ENCODE assay signal across 29 cellular contexts in the genomic region with DNA sequence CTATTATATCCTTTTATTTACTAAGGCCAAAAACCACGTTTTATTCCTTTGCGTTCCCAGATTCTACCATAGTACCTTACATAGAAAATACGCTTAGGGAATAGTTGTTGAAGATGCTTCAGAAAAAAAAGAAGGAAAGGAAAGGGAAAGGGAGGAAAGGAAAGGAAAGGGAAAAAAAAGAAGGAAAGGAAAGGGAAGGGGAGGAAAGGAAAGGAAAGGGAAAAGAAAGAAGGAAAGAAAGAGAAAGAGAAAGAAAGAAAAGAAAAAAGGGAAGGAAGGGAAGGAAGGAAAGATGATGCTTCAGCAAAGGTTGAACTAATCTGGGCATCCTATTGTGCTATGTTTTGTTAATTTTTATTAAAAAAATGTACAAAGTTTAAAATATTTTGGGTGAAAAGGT.
"Had no signal": no experiment of that assay in that cellular context is flagged by ENCODE, and none has a peak within 500 bp of the region (broad histone marks: within the 10 kb centered on the region; RNA-seq: fewer than 3 reads in every experiment).

No MANE protein-coding gene starts in this region.

- H3K9me3 ChIP-seq: stomach, suprapubic skin, testis, thoracic aorta, thyroid gland, tibial artery, tibial nerve, transverse colon, upper lobe of left lung, upper lobe of right lung, uterus, vagina had no signal

- DNase-seq: stimulated activated CD4-positive, alpha-beta T cell treated with anti-CD3 and anti-CD28 coated beads, Interleukin-2, amount 100 ng/mL, for 48 hours; stimulated activated CD4-positive, alpha-beta T cell treated with anti-CD3 and anti-CD28 coated beads, Interleukin-4, amount 100 ng/mL, for 1 hour; stimulated activated CD4-positive, alpha-beta T cell treated with anti-CD3 and anti-CD28 coated beads, Interleukin-4, amount 100 ng/mL, for 24 hours; stimulated activated CD4-positive, alpha-beta T cell treated with anti-CD3 and anti-CD28 coated beads, Interleukin-4, amount 100 ng/mL, for 4 hours; stimulated activated CD8-positive, alpha-beta memory T cell treated with anti-CD3 and anti-CD28 coated beads, Interleukin-4, amount 100 ng/mL, for 48 hours; stimulated activated naive B cell treated with anti-CD40 and anti-IgM and Interleukin-4, amounts not matched to agents 10 μg/mL and 1 μg/mL and 100 μg/mL, for 72 hours; stimulated activated naive CD4-positive, alpha-beta T cell; stimulated activated naive CD4-positive, alpha-beta T cell treated with Interleukin-2 at 50 U/mL for 16 hours; stimulated activated naive CD8-positive, alpha-beta T cell treated with anti-CD3 and anti-CD28 coated beads, Interleukin-15, amount 100 ng/mL, for 72 hours; stimulated activated naive CD8-positive, alpha-beta T cell treated with anti-CD3 and anti-CD28 coated beads, Interleukin-15, Interleukin-2, amounts not matched to agents 100 U/mL and 50 U/mL, for 24 hours; stomach; substantia nigra; testis; thyroid gland; tibial artery; transverse colon; trophoblast cell; upper lobe of left lung; upper lobe of right lung; uterus had no signal

- H3K4me3 ChIP-seq: stomach, suprapubic skin, testis, thoracic aorta, thyroid gland, tibial artery, tibial nerve, transverse colon, upper lobe of left lung, upper lobe of right lung, uterus, vagina had no signal

- H3K36me3 Mint-ChIP-seq: stimulated activated memory B cell treated with anti-CD40 and anti-IgM and Interleukin-4, amounts not matched to agents 10 μg/mL and 1 μg/mL and 100 μg/mL, for 72 hours; type B pancreatic cell had no signal

- H3K27me3 ChIP-seq: stomach, suprapubic skin, testis, thyroid gland, tibial artery, tibial nerve, transverse colon, upper lobe of left lung, upper lobe of right lung, uterus, vagina had no signal

- H3K27me3 Mint-ChIP-seq: stimulated activated memory B cell treated with anti-CD40 and anti-IgM and Interleukin-4, amounts not matched to agents 10 μg/mL and 1 μg/mL and 100 μg/mL, for 72 hours; stimulated activated naive B cell treated with anti-CD40 and anti-IgM and Interleukin-4, amounts not matched to agents 10 μg/mL and 1 μg/mL and 100 μg/mL, for 72 hours; stimulated activated naive CD8-positive, alpha-beta T cell treated with anti-CD3 and anti-CD28 coated beads, Interleukin-15, amount 100 ng/mL, for 72 hours; stimulated activated naive CD8-positive, alpha-beta T cell treated with anti-CD3 and anti-CD28 coated beads, Interleukin-15, Interleukin-2, amounts not matched to agents 100 ng/mL and 50 ng/mL, for 24 hours; type B pancreatic cell had no signal

- H3K4me1 ChIP-seq: stomach, suprapubic skin, testis, thyroid gland, tibial nerve, transverse colon, upper lobe of left lung, upper lobe of right lung, uterus, vagina had no signal

- H3K36me3 ChIP-seq: stomach, suprapubic skin, thoracic aorta, thyroid gland, tibial artery, tibial nerve, upper lobe of left lung, upper lobe of right lung, uterus, vagina had no signal

- H3K4me3 Mint-ChIP-seq: stimulated activated effector memory CD8-positive, alpha-beta T cell treated with anti-CD3 and anti-CD28 coated beads, Interleukin-12 subunit alpha, Interleukin-12 subunit beta, amount 100 ng/mL, for 72 hours; stimulated activated memory B cell treated with anti-CD40 and anti-IgM and Interleukin-4, amounts not matched to agents 10 μg/mL and 1 μg/mL and 100 μg/mL, for 72 hours; stimulated activated naive B cell treated with anti-CD40 and anti-IgM and Interleukin-4, amounts not matched to agents 10 μg/mL and 1 μg/mL and 100 μg/mL, for 72 hours; stimulated activated naive CD8-positive, alpha-beta T cell treated with anti-CD3 and anti-CD28 coated beads, Interleukin-15, amount 100 ng/mL, for 72 hours; stimulated activated naive CD8-positive, alpha-beta T cell treated with anti-CD3 and anti-CD28 coated beads, Interleukin-15, Interleukin-2, amounts not matched to agents 100 ng/mL and 50 ng/mL, for 24 hours; type B pancreatic cell had no signal

- ATAC-seq: stimulated activated effector memory CD8-positive, alpha-beta T cell treated with anti-CD3 and anti-CD28 coated beads, Interleukin-12 subunit alpha, Interleukin-12 subunit beta, amount 100 ng/mL, for 72 hours; stimulated activated memory B cell treated with anti-CD40 and anti-IgM and Interleukin-4, amounts not matched to agents 10 μg/mL and 1 μg/mL and 100 μg/mL, for 72 hours; stimulated activated naive B cell treated with anti-CD40 and anti-IgM and Interleukin-4, amounts not matched to agents 10 μg/mL and 1 μg/mL and 100 μg/mL, for 72 hours; stimulated activated naive CD8-positive, alpha-beta T cell treated with anti-CD3 and anti-CD28 coated beads, Interleukin-15, amount 100 ng/mL, for 72 hours; stimulated activated naive CD8-positive, alpha-beta T cell treated with anti-CD3 and anti-CD28 coated beads, Interleukin-15, Interleukin-2, amounts not matched to agents 100 U/mL and 50 U/mL, for 24 hours; upper lobe of right lung had no signal

- H3K4me1 Mint-ChIP-seq: stimulated activated effector memory CD8-positive, alpha-beta T cell treated with anti-CD3 and anti-CD28 coated beads, Interleukin-12 subunit alpha, Interleukin-12 subunit beta, amount 100 ng/mL, for 72 hours; stimulated activated memory B cell treated with anti-CD40 and anti-IgM and Interleukin-4, amounts not matched to agents 10 μg/mL and 1 μg/mL and 100 μg/mL, for 72 hours; stimulated activated naive CD8-positive, alpha-beta T cell treated with anti-CD3 and anti-CD28 coated beads, Interleukin-15, amount 100 ng/mL, for 72 hours had no signal

- FAIRE-seq: urothelium cell line had no signal

- H3K27ac Mint-ChIP-seq: stimulated activated effector memory CD8-positive, alpha-beta T cell treated with anti-CD3 and anti-CD28 coated beads, Interleukin-12 subunit alpha, Interleukin-12 subunit beta, amount 100 ng/mL, for 72 hours; stimulated activated memory B cell treated with anti-CD40 and anti-IgM and Interleukin-4, amounts not matched to agents 10 μg/mL and 1 μg/mL and 100 μg/mL, for 72 hours; stimulated activated naive B cell treated with anti-CD40 and anti-IgM and Interleukin-4, amounts not matched to agents 10 μg/mL and 1 μg/mL and 100 μg/mL, for 72 hours; stimulated activated naive CD8-positive, alpha-beta T cell treated with anti-CD3 and anti-CD28 coated beads, Interleukin-15, amount 100 ng/mL, for 72 hours; stimulated activated naive CD8-positive, alpha-beta T cell treated with anti-CD3 and anti-CD28 coated beads, Interleukin-15, Interleukin-2, amounts not matched to agents 100 ng/mL and 50 ng/mL, for 24 hours; type B pancreatic cell had no signal

- H3K27ac ChIP-seq: stomach, suprapubic skin, testis, thoracic aorta, thyroid gland, tibial artery, tibial nerve, transverse colon, upper lobe of left lung, upper lobe of right lung, uterus, vagina had no signal
